ENCODE assay signal across 8 cellular contexts in the genomic region with DNA sequence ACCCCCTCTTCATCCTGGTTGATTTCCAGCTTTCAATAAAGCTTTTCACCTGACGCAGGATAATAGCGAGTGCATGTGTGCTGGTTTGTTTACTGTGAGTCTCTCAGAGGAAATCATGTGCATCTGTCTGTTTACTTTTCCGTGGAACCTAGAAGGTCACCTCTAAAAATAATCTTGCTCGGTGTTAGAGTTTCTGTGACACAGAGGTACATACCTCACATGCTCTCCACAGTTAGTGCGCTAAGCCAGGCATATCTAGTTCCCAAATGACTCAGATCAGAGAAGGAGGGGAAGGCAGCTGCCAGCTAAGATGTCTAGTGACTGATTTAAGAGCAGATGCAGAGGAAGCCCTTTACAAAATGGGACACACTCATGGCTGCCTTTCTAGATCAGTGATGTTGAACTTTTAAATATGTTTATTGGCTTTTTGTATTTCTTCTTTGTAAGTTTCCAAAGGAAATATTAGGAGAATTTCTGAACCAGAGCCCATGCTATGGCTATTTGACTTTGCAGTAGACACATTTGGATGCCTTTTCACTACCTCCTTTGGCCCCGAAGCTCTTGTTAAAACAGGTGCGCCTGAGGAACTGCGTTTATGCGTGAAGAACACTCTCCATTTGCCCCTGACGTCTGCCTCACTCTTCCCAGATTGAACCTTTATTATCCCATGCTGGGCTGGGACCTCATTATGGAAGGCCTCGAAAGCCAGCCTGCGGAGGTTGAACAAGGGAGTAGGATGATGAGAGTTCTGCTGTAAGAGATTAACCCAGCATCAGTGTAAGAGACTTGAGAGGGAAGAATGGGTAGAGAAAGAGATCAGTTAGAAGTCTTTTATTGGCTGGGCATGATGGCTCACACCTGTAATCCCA.
A peak's percentile ranks its signal among the peaks of the same experiment; 100 is the strongest.
DNase-seq lines count a peak whose midpoint lies in the region; ATAC-seq, FAIRE-seq and TF ChIP-seq lines count a peak whose summit lies in the region.

No MANE protein-coding gene starts in this region.

- H3K36me3 ChIP-seq in GM23338 (ENCODE audit: insufficient read depth) = no peaks in the 10 kb centered on the region
- H3K36me3 ChIP-seq in KMS-11 (ENCODE audit: insufficient read depth) = no peaks in the 10 kb centered on the region
- no peaks in the 10 kb centered on the region for H3K36me3 ChIP-seq in kidney (ENCODE audit: control insufficient read depth in 1 of 2, insufficient read depth in 2 of 2, low read length in 2 of 2)

- H3K4me3 ChIP-seq in GM23338 = no peak overlapping the region
- no peak overlapping the region for H3K4me3 ChIP-seq in KMS-11 (IDR thresholded peaks at IDR 0.05; ENCODE audit: insufficient read depth, low read depth, low read length)
- H3K4me3 ChIP-seq in kidney (ENCODE audit: low read length in 2 of 2) = no peak overlapping the region

- peak; percentile 99 for ATAC-seq in GM18517 (IDR thresholded peaks at IDR 0.05; ENCODE audit: unreplicated experiment)
- ATAC-seq in GM23338 = no peak

- no peaks in the 10 kb centered on the region for H3K4me1 Mint-ChIP-seq in GM23338

- TF ChIP-seq CTCF in GM23338 (conservative IDR thresholded peaks at IDR 0.05; ENCODE audit: low read depth in 2 of 2) = no peak
- no peak for TF ChIP-seq CTCF in KMS-11 (conservative IDR thresholded peaks at IDR 0.05; ENCODE audit: low read depth, low read length)
- TF ChIP-seq CTCF in kidney (IDR thresholded peaks at IDR 0.05; ENCODE audit: borderline replicate concordance, extremely low read depth, insufficient read depth) = no peak

- no peaks in the 10 kb centered on the region for H3K9me3 ChIP-seq in kidney (ENCODE audit: control insufficient read depth in 1 of 2, low read length in 2 of 2)

- no peak for DNase-seq in GM23338 (ENCODE audit: low spot score)
- DNase-seq in SHP77 (lab: John Stamatoyannopoulos, UW) = peak; percentile 96
- DNase-seq in kidney = no peak
- no peak for DNase-seq in hypothalamus (lab: John Stamatoyannopoulos, UW)
- no peak for DNase-seq in Kasumi-1 (lab: John Stamatoyannopoulos, UW)
- DNase-seq in posterior vena cava (ENCODE audit: low spot score) = no peak

- no peaks in the 10 kb centered on the region for H3K79me2 ChIP-seq in GM23338 (replicated peaks; ENCODE audit: insufficient read depth)
- H3K79me2 ChIP-seq in KMS-11 (ENCODE audit: insufficient read depth, low read depth) = no peaks in the 10 kb centered on the region

- H2AFZ ChIP-seq in GM23338 (peak overlapping the region; percentile 69), KMS-11 (ENCODE audit: low read depth) (peak overlapping the region; percentile 15; the same call in 1 of the 2 replicates)

- no peaks in the 10 kb centered on the region for H3K9me2 ChIP-seq in GM23338 (ENCODE audit: insufficient read depth)

- H3K4me1 ChIP-seq in GM23338 (ENCODE audit: insufficient read depth) (no peaks in the 10 kb centered on the region), KMS-11 (ENCODE audit: low read depth, poor library complexity, severe bottlenecking) (peaks cover 13% of the 10 kb centered on the region), kidney (ENCODE audit: control insufficient read depth in 1 of 2, insufficient read depth in 1 of 2, low read depth in 1 of 2, low read length in 2 of 2) (peaks cover 5% of the 10 kb centered on the region in 2 donors)

- no peak overlapping the region for H3K4me3 Mint-ChIP-seq in GM23338

- H3K9me3 Mint-ChIP-seq in GM23338 = peaks cover 6% of the 10 kb centered on the region; the same call in 2 of the 3 replicates

- H3K27ac Mint-ChIP-seq in GM23338 = no peak overlapping the region

- no peaks in the 10 kb centered on the region for H3F3A ChIP-seq in GM23338 (replicated peaks; ENCODE audit: low read depth)

- intact Hi-C loops in kidney (cut with DNase I) (no loop called here), posterior vena cava (cut with DNase I) (no loop called here)

- no peaks in the 10 kb centered on the region for H3K27me3 Mint-ChIP-seq in GM23338 (ENCODE audit: insufficient read depth, low read depth, poor library complexity)

- no peak for FAIRE-seq in kidney (lab: Jason Lieb, UNC)

- H3K9ac ChIP-seq in KMS-11 = no peak overlapping the region
- no peak overlapping the region for H3K9ac ChIP-seq in kidney (ENCODE audit: low read length in 2 of 2)

- H3K27ac ChIP-seq in GM23338 (ENCODE audit: low read depth) = no peak overlapping the region
- H3K27ac ChIP-seq in KMS-11 = no peak overlapping the region; the same call in 1 of the 2 replicates
- peak overlapping the region; percentile 79 to 91 for H3K27ac ChIP-seq in kidney (ENCODE audit: low read depth in 2 of 2, low read length in 2 of 2)

- no peak overlapping the region for H3K4me2 ChIP-seq in GM23338
- peak overlapping the region; percentile 11; the same call in 1 of the 2 replicates for H3K4me2 ChIP-seq in KMS-11

- H3K27me3 ChIP-seq in GM23338 (ENCODE audit: insufficient read depth) (no peaks in the 10 kb centered on the region), KMS-11 (ENCODE audit: insufficient read depth, low read depth) (no peaks in the 10 kb centered on the region)

- H3K36me3 Mint-ChIP-seq in GM23338 (ENCODE audit: low read depth) = no peaks in the 10 kb centered on the region

- H4K20me1 ChIP-seq in GM23338 (replicated peaks; ENCODE audit: insufficient read depth) (no peaks in the 10 kb centered on the region), KMS-11 (ENCODE audit: insufficient read depth) (no peaks in the 10 kb centered on the region)

TF ChIP-seq in GM23338, 12 proteins besides CTCF, POLR2A, EP300 and RAD21 (continues in another document):
- TF ChIP-seq NANOG (IDR thresholded peaks at IDR 0.05; ENCODE audit: borderline replicate concordance) (no peak), POLR2AphosphoS5 (IDR thresholded peaks at IDR 0.05; ENCODE audit: low read depth) (no peak), EZH2 (IDR thresholded peaks at IDR 0.05; ENCODE audit: low read depth, unreplicated experiment) (no peak), ZNF114 (CRISPR knock-in tag; IDR thresholded peaks at IDR 0.05) (no peak), CREB1 (CRISPR knock-in tag; IDR thresholded peaks at IDR 0.05; ENCODE audit: low read depth) (no peak), JUNB (IDR thresholded peaks at IDR 0.05; ENCODE audit: unreplicated experiment) (no peak), EZH2phosphoT487 (IDR thresholded peaks at IDR 0.05; ENCODE audit: unreplicated experiment) (no peak), ZNF331 (CRISPR knock-in tag; IDR thresholded peaks at IDR 0.05; ENCODE audit: low read depth) (no peak), STAT1 (IDR thresholded peaks at IDR 0.05; ENCODE audit: unreplicated experiment) (no peak)
- TF ChIP-seq, protein P1, sequence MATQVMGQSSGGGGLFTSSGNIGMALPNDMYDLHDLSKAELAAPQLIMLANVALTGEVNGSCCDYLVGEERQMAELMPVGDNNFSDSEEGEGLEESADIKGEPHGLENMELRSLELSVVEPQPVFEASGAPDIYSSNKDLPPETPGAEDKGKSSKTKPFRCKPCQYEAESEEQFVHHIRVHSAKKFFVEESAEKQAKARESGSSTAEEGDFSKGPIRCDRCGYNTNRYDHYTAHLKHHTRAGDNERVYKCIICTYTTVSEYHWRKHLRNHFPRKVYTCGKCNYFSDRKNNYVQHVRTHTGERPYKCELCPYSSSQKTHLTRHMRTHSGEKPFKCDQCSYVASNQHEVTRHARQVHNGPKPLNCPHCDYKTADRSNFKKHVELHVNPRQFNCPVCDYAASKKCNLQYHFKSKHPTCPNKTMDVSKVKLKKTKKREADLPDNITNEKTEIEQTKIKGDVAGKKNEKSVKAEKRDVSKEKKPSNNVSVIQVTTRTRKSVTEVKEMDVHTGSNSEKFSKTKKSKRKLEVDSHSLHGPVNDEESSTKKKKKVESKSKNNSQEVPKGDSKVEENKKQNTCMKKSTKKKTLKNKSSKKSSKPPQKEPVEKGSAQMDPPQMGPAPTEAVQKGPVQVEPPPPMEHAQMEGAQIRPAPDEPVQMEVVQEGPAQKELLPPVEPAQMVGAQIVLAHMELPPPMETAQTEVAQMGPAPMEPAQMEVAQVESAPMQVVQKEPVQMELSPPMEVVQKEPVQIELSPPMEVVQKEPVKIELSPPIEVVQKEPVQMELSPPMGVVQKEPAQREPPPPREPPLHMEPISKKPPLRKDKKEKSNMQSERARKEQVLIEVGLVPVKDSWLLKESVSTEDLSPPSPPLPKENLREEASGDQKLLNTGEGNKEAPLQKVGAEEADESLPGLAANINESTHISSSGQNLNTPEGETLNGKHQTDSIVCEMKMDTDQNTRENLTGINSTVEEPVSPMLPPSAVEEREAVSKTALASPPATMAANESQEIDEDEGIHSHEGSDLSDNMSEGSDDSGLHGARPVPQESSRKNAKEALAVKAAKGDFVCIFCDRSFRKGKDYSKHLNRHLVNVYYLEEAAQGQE (IDR thresholded peaks at IDR 0.05; ENCODE audit: unreplicated experiment) = no peak
- TF ChIP-seq, protein P2, sequence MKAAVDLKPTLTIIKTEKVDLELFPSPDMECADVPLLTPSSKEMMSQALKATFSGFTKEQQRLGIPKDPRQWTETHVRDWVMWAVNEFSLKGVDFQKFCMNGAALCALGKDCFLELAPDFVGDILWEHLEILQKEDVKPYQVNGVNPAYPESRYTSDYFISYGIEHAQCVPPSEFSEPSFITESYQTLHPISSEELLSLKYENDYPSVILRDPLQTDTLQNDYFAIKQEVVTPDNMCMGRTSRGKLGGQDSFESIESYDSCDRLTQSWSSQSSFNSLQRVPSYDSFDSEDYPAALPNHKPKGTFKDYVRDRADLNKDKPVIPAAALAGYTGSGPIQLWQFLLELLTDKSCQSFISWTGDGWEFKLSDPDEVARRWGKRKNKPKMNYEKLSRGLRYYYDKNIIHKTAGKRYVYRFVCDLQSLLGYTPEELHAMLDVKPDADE (IDR thresholded peaks at IDR 0.05) = no peak

Comparison
In these comparisons a context has a peak if more than half of its experiments do, and no peak if none do; other contexts are left out.
1. DNase-seq: peak in SHP77 (2 of 2); none in GM23338 (single experiment), kidney (single experiment), hypothalamus (0 of 51), Kasumi-1 (0 of 2) and posterior vena cava (single experiment).
2. H3K27ac ChIP-seq: peak in kidney (2 of 2); none in GM23338 (single experiment) and KMS-11 (single experiment).